In genomic region chr9:15484802-15485201, GRCh38 we compare ENCODE assay signal across 20 cellular contexts. TPM values are rescaled to one million over a fixed set of nuclear protein-coding genes. Genes with fewer than 3 reads are reported as not detected.
DNase-seq lines count a peak whose midpoint lies in the region; ATAC-seq, FAIRE-seq and TF ChIP-seq lines count a peak whose summit lies in the region.
"Had no signal": no experiment of that assay in that cellular context is flagged by ENCODE, and none has a peak within 500 bp of the region (broad histone marks: within the 10 kb centered on the region; RNA-seq: fewer than 3 reads in every experiment).

No MANE protein-coding gene starts in this region.

- H3K4me2 ChIP-seq in GM12878 (ENCODE audit: control insufficient read depth, insufficient read depth), result no peak overlapping the region

- no peak for FAIRE-seq in GM12878 (lab: Jason Lieb, UNC)
- FAIRE-seq: H1, RCC 7860 had no signal

- ATAC-seq in GM19463 (IDR thresholded peaks at IDR 0.05; ENCODE audit: unreplicated experiment) (peak; percentile 75), GM12878 (peak; percentile 63), psoas muscle (no peak), heart right ventricle (no peak)
- ATAC-seq: HCT116 had no signal

- H3K27me3 Mint-ChIP-seq in activated naive CD4-positive, alpha-beta T cell treated with anti-CD3 and anti-CD28 coated beads for 36 hours (ENCODE audit: low read depth), result no peaks in the 10 kb centered on the region
- H3K27me3 Mint-ChIP-seq: IgD-negative memory B cell had no signal

- no peak for TF ChIP-seq RAD21 in GM12878 (IDR thresholded peaks at IDR 0.05; ENCODE audit: insufficient read depth, low read depth, low read length)

- H3K4me3 Mint-ChIP-seq in activated naive CD4-positive, alpha-beta T cell treated with anti-CD3 and anti-CD28 coated beads for 36 hours, result no peak overlapping the region
- H3K4me3 Mint-ChIP-seq: IgD-negative memory B cell had no signal

- no TSS peak for BruUV-seq in GM12878 (replicated peaks; lab: Mats Ljungman, UMichigan)

- H3K4me1 ChIP-seq in GM12878 (ENCODE audit: control insufficient read depth, insufficient read depth, low read length) (no peaks in the 10 kb centered on the region), psoas muscle (no peaks in the 10 kb centered on the region), heart right ventricle (no peaks in the 10 kb centered on the region)
- H3K4me1 ChIP-seq: BE2C had no signal

- H3K4me1 Mint-ChIP-seq in activated naive CD4-positive, alpha-beta T cell treated with anti-CD3 and anti-CD28 coated beads for 36 hours (ENCODE audit: low read depth), result peaks cover 47% of the 10 kb centered on the region

- no peaks in the 10 kb centered on the region for H4K20me1 ChIP-seq in GM12878 (ENCODE audit: control insufficient read depth, insufficient read depth)

- no peak for TF ChIP-seq POLR2A in GM12878 (IDR thresholded peaks at IDR 0.05; ENCODE audit: low read depth, low read length)

- SMC1A ChIA-PET in GM12878 (lab: Charles Lee; ENCODE audit: uncharacterized antibody, unreplicated experiment), result interaction anchor here (1.2 to 5.5 kb wide), 4 partner anchors 13 to 122 kb away, joined by 3 to 29 read pairs (median 8); no protein-coding TSS in a partner anchor

- CTCF ChIA-PET in activated naive CD4-positive, alpha-beta T cell treated with anti-CD3 and anti-CD28 coated beads for 36 hours (lab: Charles Lee), result interaction anchor here (0.6 to 1.2 kb wide), 3 partner anchors 10 to 123 kb away, joined by 3 to 5 read pairs (median 3); no protein-coding TSS in a partner anchor
- CTCF ChIA-PET in GM12878 (lab: Yijun Ruan, JAX), result interaction anchor here (1.0 to 1.6 kb wide), 4 partner anchors 11 to 122 kb away, joined by 3 to 7 read pairs (median 4); no protein-coding TSS in a partner anchor

- H3K4me3 ChIP-seq in GM12878 (no peak overlapping the region), brain microvascular endothelial cell (ENCODE audit: low read depth, low read length) (no peak overlapping the region), psoas muscle (no peak overlapping the region), heart right ventricle (no peak overlapping the region)
- H3K4me3 ChIP-seq: SJCRH30 had no signal

- H3K36me3 Mint-ChIP-seq in activated naive CD4-positive, alpha-beta T cell treated with anti-CD3 and anti-CD28 coated beads for 36 hours (ENCODE audit: low read depth), result peaks cover 23% of the 10 kb centered on the region

- H3K36me3 ChIP-seq in GM12878 (ENCODE audit: control insufficient read depth in 2 of 2, insufficient read depth in 2 of 2, low read length in 1 of 2) (peaks cover 3 to 20% of the 10 kb centered on the region in 2 experiments; a peak in 3 of 4 replicates), brain microvascular endothelial cell (replicated peaks) (no peaks in the 10 kb centered on the region), psoas muscle (ENCODE audit: insufficient read depth in 1 of 2, low read depth in 1 of 2) (peaks cover 0 to 14% of the 10 kb centered on the region in 2 donors), heart right ventricle (peaks cover 0 to 87% (median 4%) of the 10 kb centered on the region in 9 donors)

- no peak for TF ChIP-seq CTCF in GM12878 (IDR thresholded peaks at IDR 0.05 in 2 of 3, conservative IDR thresholded peaks at IDR 0.05 in 1 of 3; ENCODE audit: control insufficient read depth in 2 of 3, extremely low read depth in 1 of 3, insufficient read depth in 1 of 3, low read depth in 3 of 3, low read length in 3 of 3)
- no peak for TF ChIP-seq CTCF in brain microvascular endothelial cell (IDR thresholded peaks at IDR 0.05; ENCODE audit: low read depth, low read length, missing control alignments)
- no peak for TF ChIP-seq CTCF in psoas muscle (IDR thresholded peaks at IDR 0.05)
- no peak for TF ChIP-seq CTCF in heart right ventricle (IDR thresholded peaks at IDR 0.05)

- H3K9me3 ChIP-seq in GM12878 (replicated peaks; ENCODE audit: control insufficient read depth, insufficient read depth, low read length) (no peaks in the 10 kb centered on the region), psoas muscle (no peaks in the 10 kb centered on the region), heart right ventricle (no peaks in the 10 kb centered on the region)
- H3K9me3 ChIP-seq: BE2C, SJCRH30 had no signal

- no peak overlapping the region for H3K9ac ChIP-seq in GM12878 (ENCODE audit: control insufficient read depth, insufficient read depth, low read length)

- intact Hi-C loops in activated naive CD4-positive, alpha-beta T cell treated with anti-CD3 and anti-CD28 coated beads for 36 hours (cut with micrococcal nuclease), result loop anchor here (5.0 kb wide), 1 partner anchor 122 kb away; no protein-coding TSS in a partner anchor
- intact Hi-C loops in GM12878 (cut with micrococcal nuclease; ENCODE audit: unreplicated experiment), result loop anchor here (1.0 to 5.0 kb wide), 2 partner anchors 47 to 123 kb away; no protein-coding TSS in a partner anchor
- intact Hi-C loops in psoas muscle (cut with DNase I), result no loop called here
- intact Hi-C loops in heart right ventricle (cut with DNase I), result loop anchor here in 1 of 10 donors (10.0 kb wide), 1 partner anchor 120 kb away; no protein-coding TSS in a partner anchor

- POLR2A ChIA-PET in GM12878 (lab: Charles Lee), result interaction anchor here (0.7 to 1.1 kb wide), 3 partner anchors 46 to 328 kb away, joined by 4 to 5 read pairs (median 4); no protein-coding TSS in a partner anchor

- TF ChIP-seq EP300 in GM12878 (IDR thresholded peaks at IDR 0.05; ENCODE audit: borderline replicate concordance in 1 of 2, control insufficient read depth in 1 of 2, low read depth in 2 of 2, low read length in 2 of 2), result no peak

- H3K9me3 Mint-ChIP-seq in activated naive CD4-positive, alpha-beta T cell treated with anti-CD3 and anti-CD28 coated beads for 36 hours, result no peaks in the 10 kb centered on the region
- H3K9me3 Mint-ChIP-seq: IgD-negative memory B cell had no signal

- H3K27me3 ChIP-seq in GM12878 (replicated peaks in 1 of 2; ENCODE audit: control insufficient read depth in 2 of 2, insufficient read depth in 2 of 2, low read length in 1 of 2) (no peaks in the 10 kb centered on the region), brain microvascular endothelial cell (replicated peaks) (no peaks in the 10 kb centered on the region), psoas muscle (ENCODE audit: insufficient read depth in 3 of 3, low read length in 2 of 3) (no peaks in the 10 kb centered on the region), heart right ventricle (no peaks in the 10 kb centered on the region)
- H3K27me3 ChIP-seq: BE2C, SJCRH30 had no signal

- no peak overlapping the region for H2AFZ ChIP-seq in GM12878 (ENCODE audit: control insufficient read depth, low read depth, low read length)

- in situ Hi-C loops in GM12878 (cut with MboI) (no loop called here), brain microvascular endothelial cell (cut with HindIII; ENCODE audit: low pct_ligation_motif_present, low sequenced_read_pairs) (no loop called here)

- no peak overlapping the region for H3K27ac ChIP-seq in GM12878 (ENCODE audit: control insufficient read depth, insufficient read depth)
- H3K27ac ChIP-seq in brain microvascular endothelial cell, result no peak overlapping the region
- H3K27ac ChIP-seq in psoas muscle, result no peak overlapping the region
- no peak overlapping the region for H3K27ac ChIP-seq in heart right ventricle
- H3K27ac ChIP-seq: SJCRH30 had no signal

- no peak for DNase-seq in activated naive CD4-positive, alpha-beta T cell treated with anti-CD3 and anti-CD28 coated beads for 36 hours
- DNase-seq in activated naive CD4-positive, alpha-beta T cell treated with Interleukin-2 at 50 U/mL for 16 hours, result no peak
- no peak for DNase-seq in GM12878 (ENCODE audit: low read depth, low spot score)
- DNase-seq in brain microvascular endothelial cell, result no peak
- no peak for DNase-seq in psoas muscle
- no peak for DNase-seq in heart right ventricle
- DNase-seq: BE2C, DMS79, MV-4-11, NCI-H1105 treated with DMSO at 0.1 percent for 48 hours, NCI-H2029 treated with DMSO at 0.1 percent for 48 hours, NCI-H2171 treated with DMSO at 0.1 percent for 48 hours, NCI-H446, NCI-H526, SJCRH30 had no signal

- peak overlapping the region; percentile 41 for H3K27ac Mint-ChIP-seq in activated naive CD4-positive, alpha-beta T cell treated with anti-CD3 and anti-CD28 coated beads for 36 hours

- no peaks in the 10 kb centered on the region; the same call in 1 of the 2 replicates for H3K79me2 ChIP-seq in GM12878 (ENCODE audit: control insufficient read depth, insufficient read depth, low read length)

- RAD21 ChIA-PET in GM12878 (lab: Charles Lee; ENCODE audit: unreplicated experiment), result interaction anchor here (0.6 to 0.8 kb wide), 2 partner anchors 11 to 49 kb away, joined by 3 read pairs; no protein-coding TSS in a partner anchor

- WGBS in GM12878 (ENCODE audit: insufficient coverage, insufficient replicate concordance, low lambda C conversion rate, missing lambda C conversion rate), result 58% methylated on average over 6 of the region's 6 CpGs
- WGBS in psoas muscle, 3 donors, result 90 to 98% (median 97%) methylated on average over 6 of the region's 6 CpGs
- WGBS in heart right ventricle, 2 donors, result 97 to 98% methylated on average over 6 of the region's 6 CpGs

TF ChIP-seq in GM12878, 131 proteins besides CTCF, POLR2A, EP300 and RAD21 (continues in another document):
- no peak for TF ChIP-seq NR2C2 (IDR thresholded peaks at IDR 0.05; ENCODE audit: borderline replicate concordance, control insufficient read depth, insufficient read length, low read depth)

RNA-seq across cellular contexts. Expression of gene PSIP1, which starts 26.0 kb away (rescaled TPM):
- 100 to 1,000 TPM; 161 to 164 TPM for total RNA-seq in activated naive CD4-positive, alpha-beta T cell treated with anti-CD3 and anti-CD28 coated beads for 36 hours
- 404 and 409 TPM in 2 replicates for total RNA-seq in GM12878 (2013; cell fraction: nucleolus; rRNA removed)
- total RNA-seq in GM12878 (2014; rRNA removed) (130 and 159 TPM in 2 replicates), GM12878 (2014; rRNA removed; fragmentation: Illumina TruSeq; extraction: Trizol) (286 and 301 TPM in 2 replicates), GM12878 (2021) (181 and 186 TPM in 2 replicates), psoas muscle (10 to 100 TPM; 13.0 to 19.2 (median 18.2) TPM), heart right ventricle (10 to 100 TPM; 16.3 to 31.7 (median 21.3) TPM)
- 70.6 TPM for polyA plus RNA-seq in GM12878 (2011; ENCODE audit: low read depth)
- polyA plus RNA-seq in GM12878 (2011; rRNA removed) (179 and 352 TPM in 2 replicates), GM12878 (2014; fragmentation: Illumina TruSeq; extraction: Trizol) (295 and 442 TPM in 2 replicates), GM12878 (2014; fragmentation: Nextera tagmentation; extraction: Ambion mirVana) (100 to 1,000 TPM in 1 of 2 experiments, 10 to 100 TPM in 1; 75.5 to 115 TPM), GM12878 (2014; rRNA removed) (125 and 166 TPM in 2 replicates), GM12878 (2016; fragmentation: Nextera tagmentation; extraction: Ambion mirVana) (100 to 1,000 TPM; 100 to 299 TPM), psoas muscle (10 to 100 TPM in 2 of 3 donors, 1 to 10 TPM in 1; 5.3 to 12.1 (median 12.1) TPM), heart right ventricle (10 to 100 TPM; 13.6 to 26.2 TPM)
- 32.0 and 35.2 TPM in 2 replicates for polyA plus RNA-seq in GM12878 (2011; cell fraction: cytosol; rRNA removed)
- polyA plus RNA-seq in GM12878 (2011; cell fraction: nucleus; rRNA removed), result 101 and 128 TPM in 2 replicates
- polyA plus RNA-seq in GM12878 (2012), result 131 and 157 TPM in 2 replicates
- polyA minus RNA-seq in GM12878 (2011; rRNA and poly(A)+ RNA removed), result 45.0 and 60.9 TPM in 2 replicates
- polyA minus RNA-seq in GM12878 (2011; cell fraction: cytosol; rRNA and poly(A)+ RNA removed), result 58.1 and 72.3 TPM in 2 replicates
- 83.1 and 130 TPM in 2 replicates for polyA minus RNA-seq in GM12878 (2011; cell fraction: nucleus; rRNA and poly(A)+ RNA removed)

Comparison
In these comparisons a context has a peak if more than half of its experiments do, and no peak if none do; other contexts are left out.
1. ATAC-seq: peak in GM19463 (single experiment) and GM12878 (single experiment); none in psoas muscle (0 of 4) and heart right ventricle (0 of 8).
2. RNA of gene PSIP1, which starts 26.0 kb away (total RNA-seq): 130 to 409 TPM in GM12878 and 161 to 164 TPM in activated naive CD4-positive, alpha-beta T cell treated with anti-CD3 and anti-CD28 coated beads for 36 hours; 16.3 to 31.7 TPM in heart right ventricle and 13.0 to 19.2 TPM in psoas muscle; every median in the first group is over 4 times any median in the second.
3. intact Hi-C loops: an anchor here in activated naive CD4-positive, alpha-beta T cell treated with anti-CD3 and anti-CD28 coated beads for 36 hours (5.0 kb wide) and GM12878 (1.0 to 5.0 kb wide); none called in psoas muscle.